ENCODE assay signal across 17 cellular contexts in genomic region chr5:91145233-91145620, GRCh38.
A peak's percentile ranks its signal among the peaks of the same experiment; 100 is the strongest.
DNase-seq lines count a peak whose midpoint lies in the region; ATAC-seq, FAIRE-seq and TF ChIP-seq lines count a peak whose summit lies in the region.
"Had no signal": no experiment of that assay in that cellular context is flagged by ENCODE, and none has a peak within 500 bp of the region (broad histone marks: within the 10 kb centered on the region; RNA-seq: fewer than 3 reads in every experiment).

No MANE protein-coding gene starts in this region.

- no peak overlapping the region for H3K9ac ChIP-seq in parathyroid adenoma

- no peaks in the 10 kb centered on the region for H3K36me3 ChIP-seq in heart right ventricle
- H3K36me3 ChIP-seq in parathyroid adenoma (ENCODE audit: control insufficient read depth, insufficient read depth, low read length), result no peaks in the 10 kb centered on the region
- H3K36me3 ChIP-seq: MG63 had no signal

- H3K4me1 ChIP-seq in heart right ventricle (peaks cover 3 to 49% (median 22%) of the 10 kb centered on the region in 9 donors), parathyroid adenoma (no peaks in the 10 kb centered on the region)

- ATAC-seq in heart right ventricle, result peak in 6 of 8 donors; percentile 9 to 66 (median 32)
- ATAC-seq in Right ventricle myocardium inferior, result no peak
- peak; percentile 24 to 36 for ATAC-seq in left cardiac atrium
- no peak for ATAC-seq in HG03025 (IDR thresholded peaks at IDR 0.05; ENCODE audit: low FRiP score, unreplicated experiment)
- no peak for ATAC-seq in GM18870 (IDR thresholded peaks at IDR 0.05; ENCODE audit: unreplicated experiment)
- ATAC-seq: activated naive CD8-positive, alpha-beta T cell treated with anti-CD3 and anti-CD28 coated beads, Interleukin-2, amount 50 U/mL, for 24 hours; T-helper 17 cell had no signal

- peaks cover 0 to 6% (median 0%) of the 10 kb centered on the region in 11 donors for H3K9me3 ChIP-seq in heart right ventricle
- no peaks in the 10 kb centered on the region for H3K9me3 ChIP-seq in parathyroid adenoma (ENCODE audit: control insufficient read depth, low read length)
- H3K9me3 ChIP-seq: MG63, mucosa of descending colon had no signal

- no peak for TF ChIP-seq POLR2A in GM12891 (IDR thresholded peaks at IDR 0.05; ENCODE audit: low read depth, low read length)

- TF ChIP-seq CTCF in heart right ventricle (IDR thresholded peaks at IDR 0.05) (no peak), parathyroid adenoma (IDR thresholded peaks at IDR 0.05) (no peak)

- FAIRE-seq in GM12891 (lab: Jason Lieb, UNC), result no peak
- FAIRE-seq: colon, urothelium cell line had no signal

- H3K27ac ChIP-seq in heart right ventricle, result peak overlapping the region in 9 of 10 donors; percentile 3 to 77 (median 58)
- no peak overlapping the region for H3K27ac ChIP-seq in parathyroid adenoma

- peak overlapping the region in 4 of 10 donors; percentile 12 to 19 (median 13) for H3K4me3 ChIP-seq in heart right ventricle
- no peak overlapping the region for H3K4me3 ChIP-seq in parathyroid adenoma (ENCODE audit: low read depth, low read length)
- H3K4me3 ChIP-seq: MG63, mucosa of descending colon had no signal

- intact Hi-C loops in heart right ventricle (cut with DNase I) (loop anchor here in 1 of 10 donors (5.0 kb wide), 1 partner anchor 33 kb away; no protein-coding TSS in a partner anchor), Right ventricle myocardium inferior (cut with DNase I) (no loop called here), left cardiac atrium (cut with DNase I) (no loop called here)

- DNase-seq in heart right ventricle (no peak), Right ventricle myocardium inferior (ENCODE audit: missing footprints) (no peak), left cardiac atrium (no peak), GM12891 (ENCODE audit: insufficient read length, low spot score) (no peak), DMS79 (lab: John Stamatoyannopoulos, UW) (no peak)
- DNase-seq: activated naive CD8-positive, alpha-beta T cell treated with anti-CD3 and anti-CD28 coated beads, Interleukin-2, amount 50 U/mL, for 24 hours; GDM1; MG63; mucosa of descending colon; NCI-H526 treated with DMSO at 0.1 percent for 48 hours; stimulated activated CD4-positive, alpha-beta T cell treated with anti-CD3 and anti-CD28 coated beads, Interleukin-4, amount 100 ng/mL, for 1 hour; T-helper 17 cell had no signal

- peak overlapping the region; percentile 39 for H3K4me2 ChIP-seq in parathyroid adenoma (ENCODE audit: low read length)

- 24 to 51% methylated on average over 2 of the region's 2 CpGs for WGBS in heart right ventricle, 2 donors

- H3K27me3 ChIP-seq in heart right ventricle (no peaks in the 10 kb centered on the region), parathyroid adenoma (ENCODE audit: control insufficient read depth, insufficient read depth, low read length) (no peaks in the 10 kb centered on the region)
- H3K27me3 ChIP-seq: MG63 had no signal

- H2AFZ ChIP-seq in parathyroid adenoma, result peak overlapping the region; percentile 16

- no peaks in the 10 kb centered on the region for H3K79me2 ChIP-seq in parathyroid adenoma

TF ChIP-seq in GM12891, 5 proteins besides CTCF, POLR2A, EP300 and RAD21:
- TF ChIP-seq TAF1 (IDR thresholded peaks at IDR 0.05; ENCODE audit: low read depth, low read length) (no peak), PAX5 (IDR thresholded peaks at IDR 0.05; ENCODE audit: insufficient read depth, low read length, severe bottlenecking) (no peak), POU2F2 (IDR thresholded peaks at IDR 0.05; ENCODE audit: low read depth, low read length) (no peak), POLR2AphosphoS5 (IDR thresholded peaks at IDR 0.05; ENCODE audit: low read depth, low read length) (no peak), SPI1 (IDR thresholded peaks at IDR 0.05; ENCODE audit: low read depth, low read length) (no peak)

Comparison
In these comparisons a context has a peak if more than half of its experiments do, and no peak if none do; other contexts are left out.
1. ATAC-seq: peak in heart right ventricle (6 of 8) and left cardiac atrium (2 of 2); none in Right ventricle myocardium inferior (single experiment), HG03025 (single experiment) and GM18870 (single experiment).